8 cellular contexts compared by ENCODE assay signal in genomic region chr3:96483186-96483585, GRCh38.
DNase-seq lines count a peak whose midpoint lies in the region; ATAC-seq, FAIRE-seq and TF ChIP-seq lines count a peak whose summit lies in the region.
"Not testable (repeated sequence)": the region's sequence is repeated elsewhere in the genome, so short reads cannot be mapped to it uniquely, and the experiment has no call there.

No MANE protein-coding gene starts in this region.

- H3K9me3 Mint-ChIP-seq in astrocyte (ENCODE audit: unreplicated experiment) = not testable (repeated sequence)

- not testable (repeated sequence) for FAIRE-seq in A549 (lab: Jason Lieb, UNC); astrocyte (lab: Jason Lieb, UNC)

- WGBS in A549 (ENCODE audit: missing lambda C conversion rate) = 0% methylated on average over 1 of the region's 1 CpG

- not testable (repeated sequence) for H2AFZ ChIP-seq in astrocyte (ENCODE audit: low read depth, low read length)

- H3K4me2 ChIP-seq in A549; astrocyte (ENCODE audit: low read length): not testable (repeated sequence)

- not testable (repeated sequence) for H3K4me3 ChIP-seq in A549; astrocyte (ENCODE audit: insufficient read depth, low read depth, low read length); epithelial cell of esophagus (ENCODE audit: low read length); retinal pigment epithelial cell (ENCODE audit: low read length)

- TF ChIP-seq EP300 in A549 (IDR thresholded peaks at IDR 0.05) = not testable (repeated sequence)

- not testable (repeated sequence) for TF ChIP-seq POLR2A in A549 (IDR thresholded peaks at IDR 0.05; ENCODE audit: low read length)

- peaks cover 18% of the 10 kb centered on the region for H3K4me1 Mint-ChIP-seq in astrocyte (ENCODE audit: low read depth, unreplicated experiment)

- not testable (repeated sequence) for ATAC-seq in A549

- not testable (repeated sequence) for H3K27ac ChIP-seq in A549
- peak overlapping the region; percentile 38 for H3K27ac ChIP-seq in astrocyte (ENCODE audit: low read depth, low read length)

- not testable (repeated sequence) for TF ChIP-seq CTCF in A549 (IDR thresholded peaks at IDR 0.05); astrocyte (IDR thresholded peaks at IDR 0.05; ENCODE audit: insufficient read depth, low read depth, low read length); epithelial cell of esophagus (IDR thresholded peaks at IDR 0.05; ENCODE audit: insufficient read depth, low read depth, low read length, missing control alignments); retinal pigment epithelial cell (conservative IDR thresholded peaks at IDR 0.05; ENCODE audit: low read depth, low read length)

- H3K27me3 Mint-ChIP-seq in astrocyte (ENCODE audit: low read depth, unreplicated experiment) = not testable (repeated sequence)

- not testable (repeated sequence) for H3K36me3 Mint-ChIP-seq in astrocyte (ENCODE audit: low read depth, unreplicated experiment)

- not testable (repeated sequence) for DNase-seq in A549 (ENCODE audit: low read depth in 1 of 2, low spot score in 1 of 2)
- peak; percentile 17 for DNase-seq in HS-27A (ENCODE audit: low read depth)
- DNase-seq in M059J (ENCODE audit: low read depth) = peak; percentile 58
- DNase-seq in RPMI7951 (ENCODE audit: low read depth) = peak; percentile 57
- DNase-seq in astrocyte (ENCODE audit: low read depth) = peak; percentile 20
- DNase-seq in epithelial cell of esophagus (ENCODE audit: low read depth) = peak; percentile 65
- DNase-seq in iris pigment epithelial cell (ENCODE audit: low read depth) = peak; percentile 7
- peak; percentile 10 for DNase-seq in retinal pigment epithelial cell (ENCODE audit: low read depth)

- not testable (repeated sequence) for H3K4me3 Mint-ChIP-seq in astrocyte (ENCODE audit: unreplicated experiment)

- H3K27me3 ChIP-seq in astrocyte (ENCODE audit: insufficient read depth, low read length) = not testable (repeated sequence)

- not testable (repeated sequence) for TF ChIP-seq RAD21 in A549 (conservative IDR thresholded peaks at IDR 0.05 in 1 of 2, IDR thresholded peaks at IDR 0.05 in 1 of 2)

- CTCF ChIA-PET in A549 (lab: Yijun Ruan, JAX) = not testable (repeated sequence)

- not testable (repeated sequence) for H3K27ac Mint-ChIP-seq in astrocyte (ENCODE audit: unreplicated experiment)

- not testable (repeated sequence) for H3K79me2 ChIP-seq in astrocyte (ENCODE audit: insufficient read depth, low read length)

- H3K9me3 ChIP-seq in A549; astrocyte (ENCODE audit: insufficient read depth, low read depth, low read length): not testable (repeated sequence)

- not testable (repeated sequence) for H4K20me1 ChIP-seq in astrocyte (ENCODE audit: insufficient read depth, low read length)

- H3K4me1 ChIP-seq in A549; astrocyte (ENCODE audit: insufficient read depth, low read length): not testable (repeated sequence)

- H3K36me3 ChIP-seq in astrocyte (ENCODE audit: insufficient read depth, low read length) = not testable (repeated sequence)

- POLR2A ChIA-PET in A549 (lab: Yijun Ruan, JAX) = not testable (repeated sequence)

- H3K9ac ChIP-seq in astrocyte (ENCODE audit: low read length) = not testable (repeated sequence)

TF ChIP-seq in A549, 52 proteins besides CTCF, POLR2A, EP300 and RAD21:
- TF ChIP-seq FOSL2 (IDR thresholded peaks at IDR 0.05) = not testable (repeated sequence)
- TF ChIP-seq FOSL2 (CRISPR knock-in tag; IDR thresholded peaks at IDR 0.05) = peak; percentile 25; the same call in 1 of the 2 replicates
